ENCODE assay signal across 30 cellular contexts in the genomic region with DNA sequence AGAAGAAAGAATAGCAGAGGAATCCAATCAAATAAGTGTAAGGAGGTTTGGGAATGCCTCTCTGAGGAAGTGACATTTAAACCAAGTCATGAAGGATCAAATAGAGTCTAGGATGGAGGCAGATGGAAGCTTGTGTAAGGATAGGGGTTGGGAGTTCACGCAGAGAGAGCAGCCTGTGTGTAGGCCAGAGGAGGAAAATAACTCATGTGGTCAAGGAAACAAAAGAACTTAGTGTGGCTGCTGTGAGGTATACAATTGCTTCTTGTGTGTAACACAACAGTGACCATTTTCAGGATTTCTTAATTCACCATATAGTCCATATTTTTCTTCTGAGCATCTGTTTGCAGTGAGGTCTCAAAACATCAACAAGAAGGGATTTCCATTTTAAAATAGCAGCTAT.
"Had no signal": no experiment of that assay in that cellular context is flagged by ENCODE, and none has a peak within 500 bp of the region (broad histone marks: within the 10 kb centered on the region; RNA-seq: fewer than 3 reads in every experiment).

No MANE protein-coding gene starts in this region.

- H3K27me3 ChIP-seq: adrenal gland, body of pancreas, esophagus squamous epithelium had no signal

- ATAC-seq: activated CD4-positive, alpha-beta T cell treated with anti-CD3 and anti-CD28 coated beads for 36 hours; activated CD8-positive, alpha-beta memory T cell treated with anti-CD3 and anti-CD28 coated beads, Interleukin-2, amount 10 ng/mL, durations not matched to agents 7 days and 5 days; activated CD8-positive, alpha-beta T cell treated with anti-CD3 and anti-CD28 coated beads, Interleukin-2, amount 10 ng/mL, durations not matched to agents 7 days and 5 days; activated naive CD8-positive, alpha-beta T cell treated with anti-CD3 and anti-CD28 coated beads, Interleukin-2, amount 50 U/mL, for 24 hours; body of pancreas; effector memory CD8-positive, alpha-beta T cell; T-helper 17 cell had no signal

- H3K4me3 ChIP-seq: adrenal gland, body of pancreas, esophagus squamous epithelium had no signal

- H3K27me3 Mint-ChIP-seq: activated CD4-positive, alpha-beta memory T cell treated with anti-CD3 and anti-CD28 coated beads for 36 hours had no signal

- H3K36me3 Mint-ChIP-seq: activated CD4-positive, alpha-beta memory T cell treated with anti-CD3 and anti-CD28 coated beads for 36 hours; activated CD8-positive, alpha-beta memory T cell treated with anti-CD3 and anti-CD28 coated beads, Interleukin-2, amount 10 ng/mL, durations not matched to agents 7 days and 5 days; activated naive CD4-positive, alpha-beta T cell treated with anti-CD3 and anti-CD28 coated beads, Interleukin-2, amount 50 U/mL, for 24 hours; activated naive CD8-positive, alpha-beta T cell treated with anti-CD3 and anti-CD28 coated beads for 36 hours had no signal

- H3K4me3 Mint-ChIP-seq: activated CD4-positive, alpha-beta memory T cell treated with anti-CD3 and anti-CD28 coated beads for 36 hours; activated CD4-positive, alpha-beta T cell treated with anti-CD3 and anti-CD28 coated beads for 36 hours; activated CD4-positive, alpha-beta T cell treated with anti-CD3 and anti-CD28 coated beads, Interleukin-2, amount 10 ng/mL, durations not matched to agents 24 days and 14 days; activated CD8-positive, alpha-beta memory T cell treated with anti-CD3 and anti-CD28 coated beads, Interleukin-2, amount 10 ng/mL, durations not matched to agents 7 days and 5 days; activated CD8-positive, alpha-beta T cell treated with anti-CD3 and anti-CD28 coated beads, Interleukin-2, amount 10 ng/mL, durations not matched to agents 7 days and 5 days; activated naive CD4-positive, alpha-beta T cell treated with anti-CD3 and anti-CD28 coated beads for 36 hours; activated naive CD4-positive, alpha-beta T cell treated with anti-CD3 and anti-CD28 coated beads, Interleukin-2, amount 50 U/mL, for 24 hours; activated naive CD8-positive, alpha-beta T cell treated with anti-CD3 and anti-CD28 coated beads for 36 hours; activated naive CD8-positive, alpha-beta T cell treated with anti-CD3 and anti-CD28 coated beads, Interleukin-2, amount 50 U/mL, for 24 hours; activated T-helper 1 cell treated with anti-CD3 and anti-CD28 coated beads, Interleukin-12 subunit alpha, Interleukin-12 subunit beta, Interleukin-2, Interleukin-4 antibody, amounts not matched to agents 30 ng/mL and 10 ng/mL and 1 ng/mL, durations not matched to agents 14 hours and 24 hours and 36 hours; effector memory CD8-positive, alpha-beta T cell; T-helper 17 cell had no signal

- H3K36me3 ChIP-seq: adrenal gland, esophagus squamous epithelium had no signal

- DNase-seq: activated CD4-positive, alpha-beta memory T cell treated with anti-CD3 and anti-CD28 coated beads for 36 hours; activated CD4-positive, alpha-beta T cell treated with anti-CD3 and anti-CD28 coated beads for 36 hours; activated CD4-positive, alpha-beta T cell treated with anti-CD3 and anti-CD28 coated beads, Interleukin-2, amount 10 ng/mL, durations not matched to agents 24 days and 14 days; activated CD4-positive, CD25-positive, alpha-beta regulatory T cell; activated CD4-positive, CD25-positive, alpha-beta regulatory T cell treated with anti-CD3 and anti-CD28 coated beads, Interleukin-2, amount 50 U/mL, for 72 hours; activated CD8-positive, alpha-beta memory T cell treated with anti-CD3 and anti-CD28 coated beads, Interleukin-2, amount 10 ng/mL, durations not matched to agents 7 days and 5 days; activated CD8-positive, alpha-beta memory T cell treated with anti-CD3 and anti-CD28 coated beads, Interleukin-2, amount 50 U/mL, for 4 hours; activated CD8-positive, alpha-beta T cell treated with anti-CD3 and anti-CD28 coated beads, Interleukin-2, amount 10 ng/mL, durations not matched to agents 7 days and 5 days; activated effector memory CD4-positive, alpha-beta T cell treated with anti-CD3 and anti-CD28 coated beads, Interleukin-2, amount 50 U/mL, for 16 hours; activated naive CD4-positive, alpha-beta T cell treated with anti-CD3 and anti-CD28 coated beads for 36 hours; activated naive CD8-positive, alpha-beta T cell treated with anti-CD3 and anti-CD28 coated beads for 36 hours; activated naive CD8-positive, alpha-beta T cell treated with anti-CD3 and anti-CD28 coated beads, Interleukin-2, amount 50 U/mL, for 24 hours; activated T-cell treated with anti-CD3 and anti-CD28 coated beads, Interleukin-2, amount 50 U/mL, for 1 hour; activated T-cell treated with anti-CD3 and anti-CD28 coated beads, Interleukin-2, amount 50 U/mL, for 48 hours; adrenal gland; amygdala; aorta; body of pancreas; caudate nucleus; cortex of kidney; dermis blood vessel endothelial cell; effector CD4-positive, alpha-beta T cell; effector memory CD8-positive, alpha-beta T cell; esophagus squamous epithelium; head of caudate nucleus; T-helper 17 cell had no signal

- H3K9me3 Mint-ChIP-seq: activated CD4-positive, alpha-beta memory T cell treated with anti-CD3 and anti-CD28 coated beads for 36 hours; activated CD4-positive, alpha-beta T cell treated with anti-CD3 and anti-CD28 coated beads, Interleukin-2, amount 10 ng/mL, durations not matched to agents 24 days and 14 days; activated naive CD4-positive, alpha-beta T cell treated with anti-CD3 and anti-CD28 coated beads for 36 hours; activated naive CD4-positive, alpha-beta T cell treated with anti-CD3 and anti-CD28 coated beads, Interleukin-2, amount 50 U/mL, for 24 hours; activated naive CD8-positive, alpha-beta T cell treated with anti-CD3 and anti-CD28 coated beads for 36 hours; activated naive CD8-positive, alpha-beta T cell treated with anti-CD3 and anti-CD28 coated beads, Interleukin-2, amount 50 U/mL, for 24 hours; activated T-helper 1 cell treated with anti-CD3 and anti-CD28 coated beads, Interleukin-12 subunit alpha, Interleukin-12 subunit beta, Interleukin-2, Interleukin-4 antibody, amounts not matched to agents 30 ng/mL and 10 ng/mL and 1 ng/mL, durations not matched to agents 14 hours and 24 hours and 36 hours; activated T-helper 2 cell treated with anti-CD3 and anti-CD28 coated beads, Interferon-gamma antibody, Interleukin-2, Interleukin-4, amounts not matched to agents 10 μg/mL and 5 μg/mL and 100 μg/mL, durations not matched to agents 14 hours and 24 hours and 36 hours; effector memory CD8-positive, alpha-beta T cell had no signal

- H3K27ac Mint-ChIP-seq: activated CD4-positive, alpha-beta memory T cell treated with anti-CD3 and anti-CD28 coated beads for 36 hours; activated CD4-positive, alpha-beta T cell treated with anti-CD3 and anti-CD28 coated beads for 36 hours; activated CD4-positive, alpha-beta T cell treated with anti-CD3 and anti-CD28 coated beads, Interleukin-2, amount 10 ng/mL, durations not matched to agents 24 days and 14 days; activated CD8-positive, alpha-beta memory T cell treated with anti-CD3 and anti-CD28 coated beads, Interleukin-2, amount 10 ng/mL, durations not matched to agents 7 days and 5 days; activated CD8-positive, alpha-beta T cell treated with anti-CD3 and anti-CD28 coated beads, Interleukin-2, amount 10 ng/mL, durations not matched to agents 7 days and 5 days; activated naive CD4-positive, alpha-beta T cell treated with anti-CD3 and anti-CD28 coated beads for 36 hours; activated naive CD4-positive, alpha-beta T cell treated with anti-CD3 and anti-CD28 coated beads, Interleukin-2, amount 50 U/mL, for 24 hours; activated naive CD8-positive, alpha-beta T cell treated with anti-CD3 and anti-CD28 coated beads for 36 hours; activated naive CD8-positive, alpha-beta T cell treated with anti-CD3 and anti-CD28 coated beads, Interleukin-2, amount 50 U/mL, for 24 hours; activated T-helper 1 cell treated with anti-CD3 and anti-CD28 coated beads, Interleukin-12 subunit alpha, Interleukin-12 subunit beta, Interleukin-2, Interleukin-4 antibody, amounts not matched to agents 30 ng/mL and 10 ng/mL and 1 ng/mL, durations not matched to agents 14 hours and 24 hours and 36 hours; activated T-helper 2 cell treated with anti-CD3 and anti-CD28 coated beads, Interferon-gamma antibody, Interleukin-2, Interleukin-4, amounts not matched to agents 10 μg/mL and 5 μg/mL and 100 μg/mL, durations not matched to agents 14 hours and 24 hours and 36 hours; effector memory CD8-positive, alpha-beta T cell; T-helper 17 cell had no signal

- H3K27ac ChIP-seq: adrenal gland, body of pancreas, epithelial cell of prostate, esophagus squamous epithelium had no signal

- H3K4me1 ChIP-seq: body of pancreas had no signal

- H3K9me3 ChIP-seq: adrenal gland, body of pancreas, esophagus squamous epithelium had no signal

- H3K4me1 Mint-ChIP-seq: activated CD4-positive, alpha-beta T cell treated with anti-CD3 and anti-CD28 coated beads, Interleukin-2, amount 10 ng/mL, durations not matched to agents 24 days and 14 days; activated CD8-positive, alpha-beta memory T cell treated with anti-CD3 and anti-CD28 coated beads, Interleukin-2, amount 10 ng/mL, durations not matched to agents 7 days and 5 days; activated naive CD8-positive, alpha-beta T cell treated with anti-CD3 and anti-CD28 coated beads for 36 hours; activated naive CD8-positive, alpha-beta T cell treated with anti-CD3 and anti-CD28 coated beads, Interleukin-2, amount 50 U/mL, for 24 hours had no signal
